ENCODE assay signal across 12 cellular contexts in genomic region chr18:79067611-79068010, GRCh38. TPM values are rescaled to one million over a fixed set of nuclear protein-coding genes. Genes with fewer than 3 reads are reported as not detected.
DNase-seq lines count a peak whose midpoint lies in the region; ATAC-seq and TF ChIP-seq lines count a peak whose summit lies in the region.
"Had no signal": no experiment of that assay in that cellular context is flagged by ENCODE, and none has a peak within 500 bp of the region (broad histone marks: within the 10 kb centered on the region; RNA-seq: fewer than 3 reads in every experiment).

No MANE protein-coding gene starts in this region.

- H3K4me1 Mint-ChIP-seq in MCF 10A (ENCODE audit: insufficient read depth, unreplicated experiment): no peaks in the 10 kb centered on the region
- peaks cover 34% of the 10 kb centered on the region for H3K4me1 Mint-ChIP-seq in activated T-helper 1 cell treated with anti-CD3 and anti-CD28 coated beads, Interleukin-12 subunit alpha, Interleukin-12 subunit beta, Interleukin-2, Interleukin-4 antibody, amounts not matched to agents 30 ng/mL and 10 ng/mL and 1 ng/mL, durations not matched to agents 14 hours and 24 hours and 36 hours (ENCODE audit: low read depth)
- H3K4me1 Mint-ChIP-seq in type B pancreatic cell (ENCODE audit: unreplicated experiment): no peaks in the 10 kb centered on the region

- H3K27me3 Mint-ChIP-seq in MCF 10A (ENCODE audit: insufficient read depth, unreplicated experiment): no peaks in the 10 kb centered on the region
- peaks cover 10% of the 10 kb centered on the region for H3K27me3 Mint-ChIP-seq in activated T-helper 1 cell treated with anti-CD3 and anti-CD28 coated beads, Interleukin-12 subunit alpha, Interleukin-12 subunit beta, Interleukin-2, Interleukin-4 antibody, amounts not matched to agents 30 ng/mL and 10 ng/mL and 1 ng/mL, durations not matched to agents 14 hours and 24 hours and 36 hours (ENCODE audit: insufficient read depth)
- H3K27me3 Mint-ChIP-seq in type B pancreatic cell: peaks cover 22% of the 10 kb centered on the region

- H3K4me3 ChIP-seq in mammary epithelial cell (replicated peaks in 1 of 3; ENCODE audit: insufficient read depth in 1 of 3, low read depth in 2 of 3, low read length in 3 of 3) (no peak overlapping the region), lower lobe of right lung (no peak overlapping the region)
- H3K4me3 ChIP-seq: body of pancreas, SJSA1 had no signal

- BruUV-seq in MCF 10A (replicated peaks; lab: Mats Ljungman, UMichigan) (no TSS peak), mammary epithelial cell (replicated peaks; lab: Mats Ljungman, UMichigan) (no TSS peak)

- no peak for ATAC-seq in lower lobe of right lung
- ATAC-seq: body of pancreas had no signal

- H3K27me3 ChIP-seq in mammary epithelial cell (ENCODE audit: insufficient read depth, low read length): no peaks in the 10 kb centered on the region
- H3K27me3 ChIP-seq in lower lobe of right lung (ENCODE audit: low read depth): no peaks in the 10 kb centered on the region
- H3K27me3 ChIP-seq: body of pancreas, SJSA1, transverse colon had no signal

- no peaks in the 10 kb centered on the region for H4K20me1 ChIP-seq in mammary epithelial cell (ENCODE audit: insufficient read depth, low read length)

- H3K79me2 ChIP-seq in mammary epithelial cell (ENCODE audit: insufficient read depth, low read length): peaks cover 24% of the 10 kb centered on the region

- in situ Hi-C loops in mammary epithelial cell (cut with MboI; ENCODE audit: low sequenced_read_pairs in 2 of 2): no loop called here

- H3K36me3 Mint-ChIP-seq in MCF 10A (ENCODE audit: insufficient read depth, unreplicated experiment) (no peaks in the 10 kb centered on the region), type B pancreatic cell (peaks cover 9% of the 10 kb centered on the region)
- peaks cover 25% of the 10 kb centered on the region for H3K36me3 Mint-ChIP-seq in activated T-helper 1 cell treated with anti-CD3 and anti-CD28 coated beads, Interleukin-12 subunit alpha, Interleukin-12 subunit beta, Interleukin-2, Interleukin-4 antibody, amounts not matched to agents 30 ng/mL and 10 ng/mL and 1 ng/mL, durations not matched to agents 14 hours and 24 hours and 36 hours (ENCODE audit: low read depth)

- H3K27ac ChIP-seq in mammary epithelial cell (ENCODE audit: insufficient read depth, low read depth, low read length) (no peak overlapping the region), lower lobe of right lung (peak overlapping the region; percentile 98)
- H3K27ac ChIP-seq: SJSA1 had no signal

- dilution Hi-C loops in mammary epithelial cell (cut with HindIII; ENCODE audit: low sequenced_read_pairs): no loop called here

- WGBS in mammary epithelial cell (ENCODE audit: low coverage, missing lambda C conversion rate): 100% methylated on average over 4 of the region's 4 CpGs

- H3K36me3 ChIP-seq in mammary epithelial cell (ENCODE audit: insufficient read depth, low read length) (no peaks in the 10 kb centered on the region), lower lobe of right lung (no peaks in the 10 kb centered on the region)
- H3K36me3 ChIP-seq: transverse colon had no signal

- H3K9me3 Mint-ChIP-seq in MCF 10A (ENCODE audit: unreplicated experiment) (peaks cover 23% of the 10 kb centered on the region), type B pancreatic cell (peaks cover 28% of the 10 kb centered on the region)
- H3K9me3 Mint-ChIP-seq in activated T-helper 1 cell treated with anti-CD3 and anti-CD28 coated beads, Interleukin-12 subunit alpha, Interleukin-12 subunit beta, Interleukin-2, Interleukin-4 antibody, amounts not matched to agents 30 ng/mL and 10 ng/mL and 1 ng/mL, durations not matched to agents 14 hours and 24 hours and 36 hours: peaks cover 30% of the 10 kb centered on the region

- H3K4me1 ChIP-seq in mammary epithelial cell (ENCODE audit: insufficient read depth, low read length) (peaks cover 14% of the 10 kb centered on the region), lower lobe of right lung (peaks cover 27% of the 10 kb centered on the region)

- POLR2A ChIA-PET in MCF 10A (lab: Yijun Ruan, JAX): no interaction called here

- H3K9ac ChIP-seq in mammary epithelial cell (ENCODE audit: insufficient read depth, low read length): no peak overlapping the region

- no peak overlapping the region for H2AFZ ChIP-seq in mammary epithelial cell (ENCODE audit: low read depth, low read length)

- no peak overlapping the region for H3K4me2 ChIP-seq in mammary epithelial cell (ENCODE audit: insufficient read depth, low read depth, low read length)

- intact Hi-C loops in MCF 10A (cut with micrococcal nuclease): no loop called here
- intact Hi-C loops in mammary epithelial cell (cut with micrococcal nuclease): loop anchor here (5.0 kb wide), 1 partner anchor 80 kb away; no protein-coding TSS in a partner anchor
- intact Hi-C loops in activated T-helper 1 cell treated with anti-CD3 and anti-CD28 coated beads, Interleukin-12 subunit alpha, Interleukin-12 subunit beta, Interleukin-2, Interleukin-4 antibody, amounts not matched to agents 30 ng/mL and 10 ng/mL and 1 ng/mL, durations not matched to agents 14 hours and 24 hours and 36 hours (cut with micrococcal nuclease): loop anchor here (2.0 to 5.0 kb wide), 4 partner anchors 135 to 455 kb away; partner anchors contain the start of gene NFATC1
- intact Hi-C loops in lower lobe of right lung (cut with DNase I): no loop called here

- H3K4me3 Mint-ChIP-seq in MCF 10A (ENCODE audit: unreplicated experiment) (peak overlapping the region; percentile 17), type B pancreatic cell (peak overlapping the region; percentile 87)
- peak overlapping the region; percentile 89 for H3K4me3 Mint-ChIP-seq in activated T-helper 1 cell treated with anti-CD3 and anti-CD28 coated beads, Interleukin-12 subunit alpha, Interleukin-12 subunit beta, Interleukin-2, Interleukin-4 antibody, amounts not matched to agents 30 ng/mL and 10 ng/mL and 1 ng/mL, durations not matched to agents 14 hours and 24 hours and 36 hours

- H3K27ac Mint-ChIP-seq in MCF 10A (ENCODE audit: low read depth, unreplicated experiment) (peak overlapping the region; percentile 8), type B pancreatic cell (peak overlapping the region; percentile 94)
- H3K27ac Mint-ChIP-seq in activated T-helper 1 cell treated with anti-CD3 and anti-CD28 coated beads, Interleukin-12 subunit alpha, Interleukin-12 subunit beta, Interleukin-2, Interleukin-4 antibody, amounts not matched to agents 30 ng/mL and 10 ng/mL and 1 ng/mL, durations not matched to agents 14 hours and 24 hours and 36 hours: peak overlapping the region; percentile 98

- H3K9me3 ChIP-seq in mammary epithelial cell (replicated peaks; ENCODE audit: insufficient read depth, low read length): no peaks in the 10 kb centered on the region
- no peaks in the 10 kb centered on the region for H3K9me3 ChIP-seq in lower lobe of right lung
- H3K9me3 ChIP-seq: body of pancreas, transverse colon had no signal

- TF ChIP-seq CTCF in MCF 10A (IDR thresholded peaks at IDR 0.05; ENCODE audit: unreplicated experiment) (no peak), mammary epithelial cell (conservative IDR thresholded peaks at IDR 0.05 in 1 of 2, IDR thresholded peaks at IDR 0.05 in 1 of 2; ENCODE audit: extremely low read depth in 1 of 2, insufficient read depth in 1 of 2, low read depth in 1 of 2, low read length in 2 of 2) (no peak), lower lobe of right lung (IDR thresholded peaks at IDR 0.05) (no peak), type B pancreatic cell (conservative IDR thresholded peaks at IDR 0.05) (no peak)

- CTCF ChIA-PET in MCF 10A (lab: Yijun Ruan, JAX): no interaction called here
- CTCF ChIA-PET in mammary epithelial cell (lab: Charles Lee; ENCODE audit: low non-redundant PET): no interaction called here

- DNase-seq in MCF 10A (ENCODE audit: unreplicated experiment) (no peak), mammary epithelial cell (no peak), lower lobe of right lung (no peak), type B pancreatic cell (ENCODE audit: extremely low spot score, unreplicated experiment) (no peak), NCI-H2171 treated with DMSO at 0.1 percent for 48 hours (lab: John Stamatoyannopoulos, UW) (no peak), NCI-H510A treated with DMSO at 0.1 percent for 48 hours (lab: John Stamatoyannopoulos, UW) (no peak), epidermal melanocyte (ENCODE audit: insufficient read length, low spot score) (no peak)
- DNase-seq in activated T-helper 1 cell treated with anti-CD3 and anti-CD28 coated beads, Interleukin-12 subunit alpha, Interleukin-12 subunit beta, Interleukin-2, Interleukin-4 antibody, amounts not matched to agents 30 ng/mL and 10 ng/mL and 1 ng/mL, durations not matched to agents 14 hours and 24 hours and 36 hours (ENCODE audit: low spot score): no peak
- DNase-seq: effector CD8-positive, alpha-beta T cell; transverse colon had no signal

RNA-seq across cellular contexts. Expression of gene ATP9B, which starts 1.6 kb away (rescaled TPM):
- total RNA-seq in MCF 10A (2022): 25.5 and 34.4 TPM in 2 replicates
- 10 to 100 TPM; 17.5 to 19.8 TPM for total RNA-seq in mammary epithelial cell
- 9.3 TPM for polyA plus RNA-seq in mammary epithelial cell
- 9.9 TPM for polyA minus RNA-seq in mammary epithelial cell
- total RNA-seq in activated T-helper 1 cell treated with anti-CD3 and anti-CD28 coated beads, Interleukin-12 subunit alpha, Interleukin-12 subunit beta, Interleukin-2, Interleukin-4 antibody, amounts not matched to agents 30 ng/mL and 10 ng/mL and 1 ng/mL, durations not matched to agents 14 hours and 24 hours and 36 hours: 26.1 and 31.4 TPM in 2 replicates
- total RNA-seq in lower lobe of right lung: 48.6 TPM
- total RNA-seq in type B pancreatic cell (ENCODE audit: low replicate concordance): 19.2 and 34.1 TPM in 2 replicates

Comparison
In these comparisons a context has a peak if more than half of its experiments do, and no peak if none do; other contexts are left out.
1. intact Hi-C loops: an anchor here in mammary epithelial cell (5.0 kb wide) and activated T-helper 1 cell treated with anti-CD3 and anti-CD28 coated beads, Interleukin-12 subunit alpha, Interleukin-12 subunit beta, Interleukin-2, Interleukin-4 antibody, amounts not matched to agents 30 ng/mL and 10 ng/mL and 1 ng/mL, durations not matched to agents 14 hours and 24 hours and 36 hours (2.0 to 5.0 kb wide); none called in MCF 10A and lower lobe of right lung.
2. H3K27ac Mint-ChIP-seq: peak in every context shown above with its lines; median percentile 98 in activated T-helper 1 cell treated with anti-CD3 and anti-CD28 coated beads, Interleukin-12 subunit alpha, Interleukin-12 subunit beta, Interleukin-2, Interleukin-4 antibody, amounts not matched to agents 30 ng/mL and 10 ng/mL and 1 ng/mL, durations not matched to agents 14 hours and 24 hours and 36 hours; 94 in type B pancreatic cell; 8 in MCF 10A.
3. H3K4me3 Mint-ChIP-seq: peak in every context shown above with its lines; median percentile 89 in activated T-helper 1 cell treated with anti-CD3 and anti-CD28 coated beads, Interleukin-12 subunit alpha, Interleukin-12 subunit beta, Interleukin-2, Interleukin-4 antibody, amounts not matched to agents 30 ng/mL and 10 ng/mL and 1 ng/mL, durations not matched to agents 14 hours and 24 hours and 36 hours; 87 in type B pancreatic cell; 17 in MCF 10A.